ENCODE assay signal across 10 cellular contexts in genomic region chr7:155951554-155952158, GRCh38.
DNase-seq lines count a peak whose midpoint lies in the region; ATAC-seq and TF ChIP-seq lines count a peak whose summit lies in the region.
"Had no signal": no experiment of that assay in that cellular context is flagged by ENCODE, and none has a peak within 500 bp of the region (broad histone marks: within the 10 kb centered on the region; RNA-seq: fewer than 3 reads in every experiment).

No MANE protein-coding gene starts in this region.

- no peak for ATAC-seq in GM21390 (IDR thresholded peaks at IDR 0.05; ENCODE audit: unreplicated experiment)

- no peaks in the 10 kb centered on the region for H3K27me3 ChIP-seq in AG04450 (ENCODE audit: control insufficient read depth, insufficient read depth, low read length)
- no peaks in the 10 kb centered on the region for H3K27me3 ChIP-seq in breast epithelium

- no peaks in the 10 kb centered on the region for H3K4me1 ChIP-seq in breast epithelium

- H3K4me3 ChIP-seq in AG04450 (ENCODE audit: low read depth, low read length) (no peak overlapping the region), breast epithelium (no peak overlapping the region)

- CTCF ChIA-PET in AG04450 (lab: Charles Lee), result no interaction called here

- TF ChIP-seq CTCF in AG04450 (IDR thresholded peaks at IDR 0.05; ENCODE audit: low read depth, low read length) (no peak), breast epithelium (IDR thresholded peaks at IDR 0.05) (no peak)

- POLR2A ChIA-PET in AG04450 (lab: Yijun Ruan, JAX), result interaction anchor here (0.9 to 1.6 kb wide), 2 partner anchors 34 to 307 kb away, joined by 3 to 5 read pairs; partner anchors contain the start of gene RBM33

- no peak for TF ChIP-seq POLR2A in breast epithelium (IDR thresholded peaks at IDR 0.05)

- no peaks in the 10 kb centered on the region for H3K36me3 ChIP-seq in breast epithelium

- H3K27ac ChIP-seq in AG04450 (ENCODE audit: low read depth, low read length), result peak overlapping the region; percentile 87
- H3K27ac ChIP-seq in breast epithelium, result peak overlapping the region; percentile 30 to 78

- intact Hi-C loops in breast epithelium (cut with DNase I; ENCODE audit: low total_unique reads), result no loop called here

- peak; percentile 55 for DNase-seq in AG04450 (ENCODE audit: low read depth, low spot score)
- DNase-seq in MV-4-11 (lab: John Stamatoyannopoulos, UW), result peak; percentile 94
- peak in 1 of 2 donors; percentile 77 for DNase-seq in breast epithelium (ENCODE audit: low spot score in 2 of 2)
- peak; percentile 71 to 89 for DNase-seq in lung microvascular endothelial cell (ENCODE audit: low read depth in 2 of 2)
- no peak for DNase-seq in AG08395 (ENCODE audit: low spot score)
- DNase-seq in stimulated activated CD4-positive, alpha-beta T cell treated with anti-CD3 and anti-CD28 coated beads, Interleukin-2, amount 100 ng/mL, for 48 hours, result no peak
- DNase-seq in cortex of kidney (lab: John Stamatoyannopoulos, UW), result no peak
- DNase-seq: effector memory CD4-positive, alpha-beta T cell; RPMI8226 had no signal

- H3K9me3 ChIP-seq in AG04450 (ENCODE audit: control insufficient read depth, insufficient read depth, low read length), result peaks cover 54% of the 10 kb centered on the region
- H3K9me3 ChIP-seq in breast epithelium, result no peaks in the 10 kb centered on the region

Comparison
In these comparisons a context has a peak if more than half of its experiments do, and no peak if none do; other contexts are left out.
1. DNase-seq: peak in AG04450 (single experiment), MV-4-11 (single experiment) and lung microvascular endothelial cell (2 of 2); none in AG08395 (single experiment), stimulated activated CD4-positive, alpha-beta T cell treated with anti-CD3 and anti-CD28 coated beads, Interleukin-2, amount 100 ng/mL, for 48 hours (0 of 2) and cortex of kidney (single experiment).